Comparison of ENCODE assay signal across 1 cellular context in genomic region chrY:12734051-12734450, GRCh38.
TF ChIP-seq lines count a peak whose summit lies in the region.

No MANE protein-coding gene starts in this region.

TF ChIP-seq in HepG2, 621 proteins besides CTCF, POLR2A, EP300 and RAD21:
- TF ChIP-seq ZNF550 (CRISPR knock-in tag; IDR thresholded peaks at IDR 0.05; ENCODE audit: borderline replicate concordance) = no peak
- TF ChIP-seq ZMYM2 (CRISPR knock-in tag; IDR thresholded peaks at IDR 0.05) = no peak
- TF ChIP-seq HCFC1 (IDR thresholded peaks at IDR 0.05; ENCODE audit: low read depth, low read length) = no peak
- no peak for TF ChIP-seq ZFX (CRISPR knock-in tag; IDR thresholded peaks at IDR 0.05; ENCODE audit: low read depth)
- no peak for TF ChIP-seq PHF8 (CRISPR knock-in tag; IDR thresholded peaks at IDR 0.05)
- TF ChIP-seq ZNF280B (CRISPR knock-in tag; IDR thresholded peaks at IDR 0.05; ENCODE audit: borderline replicate concordance) = no peak
- no peak for TF ChIP-seq MED1 (CRISPR knock-in tag; IDR thresholded peaks at IDR 0.05)
- no peak for TF ChIP-seq ZNF569 (CRISPR knock-in tag; IDR thresholded peaks at IDR 0.05; ENCODE audit: borderline replicate concordance)
- TF ChIP-seq TOPORS (CRISPR knock-in tag; IDR thresholded peaks at IDR 0.05) = no peak
